Comparison of ENCODE assay signal across 8 cellular contexts in the genomic region with DNA sequence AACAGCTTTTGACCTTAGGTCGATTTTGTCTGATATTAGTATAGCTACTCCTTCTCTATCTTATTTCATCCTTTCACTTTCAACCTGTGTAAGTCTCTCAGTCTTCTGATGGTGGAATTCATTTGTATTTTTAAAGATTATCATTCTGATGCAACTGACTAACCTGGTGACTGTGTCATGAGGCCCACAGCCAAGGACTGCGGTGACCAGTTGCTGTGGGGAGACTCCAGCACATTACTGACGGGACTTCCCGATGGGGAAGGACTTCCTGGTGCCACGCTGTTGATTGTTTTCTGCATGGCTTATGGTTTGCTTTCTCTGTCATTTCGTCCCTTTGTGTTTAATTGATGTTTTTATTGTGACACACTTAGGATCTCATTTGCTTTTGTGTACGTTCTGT. TPM values are rescaled to one million over a fixed set of nuclear protein-coding genes. Genes with fewer than 3 reads are reported as not detected.
DNase-seq lines count a peak whose midpoint lies in the region; ATAC-seq and TF ChIP-seq lines count a peak whose summit lies in the region.

No MANE protein-coding gene starts in this region.

- H3K4me3 Mint-ChIP-seq in CD4-positive, alpha-beta T cell: peak overlapping the region; percentile 52
- H3K4me3 Mint-ChIP-seq in central memory CD8-positive, alpha-beta T cell: peak overlapping the region; percentile 44
- H3K4me3 Mint-ChIP-seq in immature natural killer cell: no peak overlapping the region

- intact Hi-C loops in CD4-positive, alpha-beta T cell (cut with DNase I, micrococcal nuclease): no loop called here

- CTCF ChIA-PET in CD4-positive, alpha-beta T cell (lab: Charles Lee): interaction anchor here (1.5 kb wide), 1 partner anchor 17 kb away, joined by 3 read pairs; no protein-coding TSS in a partner anchor
- CTCF ChIA-PET in HEK293T (lab: Yijun Ruan, JAX): interaction anchor here (0.6 kb wide), 1 partner anchor 419 kb away, joined by 4 read pairs; no protein-coding TSS in a partner anchor

- peak overlapping the region; percentile 40 for H3K27ac Mint-ChIP-seq in CD4-positive, alpha-beta T cell
- peak overlapping the region; percentile 72 for H3K27ac Mint-ChIP-seq in central memory CD8-positive, alpha-beta T cell (ENCODE audit: low read depth)
- H3K27ac Mint-ChIP-seq in immature natural killer cell: no peak overlapping the region

- no peaks in the 10 kb centered on the region for H3K9me3 ChIP-seq in CD4-positive, alpha-beta T cell (ENCODE audit: control insufficient read depth, low read length)

- no peaks in the 10 kb centered on the region for H3K27me3 ChIP-seq in CD4-positive, alpha-beta T cell (ENCODE audit: control insufficient read depth, insufficient read depth, low read length)

- POLR2A ChIA-PET in CD4-positive, alpha-beta T cell (lab: Charles Lee): interaction anchor here (1.1 kb wide), 1 partner anchor 7 kb away, joined by 3 read pairs; no protein-coding TSS in a partner anchor
- POLR2A ChIA-PET in HEK293T (lab: Yijun Ruan, JAX): no interaction called here

- peak; percentile 88 for ATAC-seq in CD4-positive, alpha-beta T cell (ENCODE audit: poor library complexity)
- ATAC-seq in GM19023 (IDR thresholded peaks at IDR 0.05; ENCODE audit: unreplicated experiment): peak; percentile 84
- peak; percentile 75 for ATAC-seq in central memory CD8-positive, alpha-beta T cell (replicated peaks; ENCODE audit: extremely low read depth, poor library complexity, severe bottlenecking)
- ATAC-seq in GM19397 (IDR thresholded peaks at IDR 0.05; ENCODE audit: unreplicated experiment): no peak

- no peaks in the 10 kb centered on the region for H3K9me3 Mint-ChIP-seq in CD4-positive, alpha-beta T cell
- no peaks in the 10 kb centered on the region for H3K9me3 Mint-ChIP-seq in central memory CD8-positive, alpha-beta T cell
- H3K9me3 Mint-ChIP-seq in immature natural killer cell: no peaks in the 10 kb centered on the region

- H3K36me3 Mint-ChIP-seq in CD4-positive, alpha-beta T cell (ENCODE audit: low read depth): no peaks in the 10 kb centered on the region
- peaks cover 4% of the 10 kb centered on the region for H3K36me3 Mint-ChIP-seq in central memory CD8-positive, alpha-beta T cell (ENCODE audit: insufficient read depth)
- peaks cover 8 to 31% (median 29%) of the 10 kb centered on the region in 3 donors for H3K36me3 Mint-ChIP-seq in immature natural killer cell

- DNase-seq in CD4-positive, alpha-beta T cell: no peak
- DNase-seq in HK-2 (ENCODE audit: unreplicated experiment) (peak; percentile 16), COLO829 (ENCODE audit: low spot score) (no peak), HEK293T (ENCODE audit: extremely low spot score) (no peak), immature natural killer cell (no peak)
- no peak for DNase-seq in central memory CD8-positive, alpha-beta T cell (ENCODE audit: low spot score in 2 of 2)

- no peak for TF ChIP-seq CTCF in CD4-positive, alpha-beta T cell (IDR thresholded peaks at IDR 0.05)

- H3K27ac ChIP-seq in CD4-positive, alpha-beta T cell (ENCODE audit: low read depth, low read length): no peak overlapping the region

- H3K27me3 Mint-ChIP-seq in CD4-positive, alpha-beta T cell: no peaks in the 10 kb centered on the region
- H3K27me3 Mint-ChIP-seq in central memory CD8-positive, alpha-beta T cell: no peaks in the 10 kb centered on the region
- H3K27me3 Mint-ChIP-seq in immature natural killer cell (ENCODE audit: low read depth in 3 of 3): peaks cover 2 to 4% (median 4%) of the 10 kb centered on the region in 3 donors

- H3K4me1 Mint-ChIP-seq in CD4-positive, alpha-beta T cell (ENCODE audit: low read depth): peaks cover 11% of the 10 kb centered on the region
- H3K4me1 Mint-ChIP-seq in central memory CD8-positive, alpha-beta T cell: peaks cover 10% of the 10 kb centered on the region
- no peaks in the 10 kb centered on the region for H3K4me1 Mint-ChIP-seq in immature natural killer cell

TF ChIP-seq in HEK293T, 16 proteins besides CTCF, POLR2A, EP300 and RAD21:
- TF ChIP-seq BHLHE40 (IDR thresholded peaks at IDR 0.05; ENCODE audit: borderline replicate concordance): no peak
- no peak for TF ChIP-seq CTBP1 (IDR thresholded peaks at IDR 0.05; ENCODE audit: borderline replicate concordance)
- TF ChIP-seq, protein P1, sequence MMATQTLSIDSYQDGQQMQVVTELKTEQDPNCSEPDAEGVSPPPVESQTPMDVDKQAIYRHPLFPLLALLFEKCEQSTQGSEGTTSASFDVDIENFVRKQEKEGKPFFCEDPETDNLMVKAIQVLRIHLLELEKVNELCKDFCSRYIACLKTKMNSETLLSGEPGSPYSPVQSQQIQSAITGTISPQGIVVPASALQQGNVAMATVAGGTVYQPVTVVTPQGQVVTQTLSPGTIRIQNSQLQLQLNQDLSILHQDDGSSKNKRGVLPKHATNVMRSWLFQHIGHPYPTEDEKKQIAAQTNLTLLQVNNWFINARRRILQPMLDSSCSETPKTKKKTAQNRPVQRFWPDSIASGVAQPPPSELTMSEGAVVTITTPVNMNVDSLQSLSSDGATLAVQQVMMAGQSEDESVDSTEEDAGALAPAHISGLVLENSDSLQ (IDR thresholded peaks at IDR 0.05): no peak
- no peak for TF ChIP-seq FOXM1 (IDR thresholded peaks at IDR 0.05; ENCODE audit: borderline replicate concordance)
- TF ChIP-seq FOXA1 (IDR thresholded peaks at IDR 0.05): no peak
- no peak for TF ChIP-seq SP1 (IDR thresholded peaks at IDR 0.05)
- TF ChIP-seq ZNF384 (IDR thresholded peaks at IDR 0.05): no peak
- TF ChIP-seq ELF4 (IDR thresholded peaks at IDR 0.05): no peak
- TF ChIP-seq TARDBP (IDR thresholded peaks at IDR 0.05): no peak

RNA-seq across cellular contexts. Expression of a gene that starts 34.2 kb away (rescaled TPM):
- 1 to 10 TPM; 1.3 to 1.5 TPM for total RNA-seq in CD4-positive, alpha-beta T cell
- polyA plus RNA-seq in immature natural killer cell: 1 to 10 TPM; 1.6 to 5.5 (median 5.2) TPM

Comparison
In these comparisons a context has a peak if more than half of its experiments do, and no peak if none do; other contexts are left out.
1. H3K27ac Mint-ChIP-seq: peak in CD4-positive, alpha-beta T cell (single experiment) and central memory CD8-positive, alpha-beta T cell (single experiment); none in immature natural killer cell (0 of 6).
2. H3K4me3 Mint-ChIP-seq: peak in CD4-positive, alpha-beta T cell (single experiment) and central memory CD8-positive, alpha-beta T cell (single experiment); none in immature natural killer cell (0 of 5).